15 cellular contexts compared by ENCODE assay signal in genomic region chr1:226107471-226108460, GRCh38. TPM values are rescaled to one million over a fixed set of nuclear protein-coding genes. Genes with fewer than 3 reads are reported as not detected.
A peak's percentile ranks its signal among the peaks of the same experiment; 100 is the strongest.
DNase-seq lines count a peak whose midpoint lies in the region; ATAC-seq, FAIRE-seq and TF ChIP-seq lines count a peak whose summit lies in the region.
"Had no signal": no experiment of that assay in that cellular context is flagged by ENCODE, and none has a peak within 500 bp of the region (broad histone marks: within the 10 kb centered on the region; RNA-seq: fewer than 3 reads in every experiment).

No MANE protein-coding gene starts in this region.

- RAD21 ChIA-PET in HCT116 (lab: Charles Lee; ENCODE audit: low non-redundant PET in 1 of 2, low total read pairs in 2 of 2, uncharacterized antibody in 2 of 2, unreplicated experiment in 2 of 2) = interaction anchor here in 1 of 2 experiments (0.7 to 1.1 kb wide), 2 partner anchors 9 to 120 kb away, joined by 3 to 4 read pairs; no protein-coding TSS in a partner anchor

- TF ChIP-seq EP300 in ovary (IDR thresholded peaks at IDR 0.05) = no peak

- H3K4me1 ChIP-seq in HCT116 (ENCODE audit: control insufficient read depth in 1 of 2, insufficient read depth in 2 of 2, low read length in 2 of 2) = peaks cover 19 to 36% of the 10 kb centered on the region in 2 experiments
- peaks cover 0 to 4% of the 10 kb centered on the region in 2 donors for H3K4me1 ChIP-seq in breast epithelium
- H3K4me1 ChIP-seq in parathyroid adenoma = peaks cover 8% of the 10 kb centered on the region
- H3K4me1 ChIP-seq in ovary (ENCODE audit: insufficient read depth) = no peaks in the 10 kb centered on the region

- H3K4me3 ChIP-seq in HCT116 (replicated peaks in 1 of 2; ENCODE audit: low read depth in 1 of 2, low read length in 2 of 2) = no peak overlapping the region
- H3K4me3 ChIP-seq in breast epithelium = no peak overlapping the region
- no peak overlapping the region for H3K4me3 ChIP-seq in parathyroid adenoma (ENCODE audit: low read depth, low read length)
- H3K4me3 ChIP-seq in ovary = no peak overlapping the region

- no peak for ATAC-seq in HCT116

- peaks cover 29% of the 10 kb centered on the region for H3K36me3 Mint-ChIP-seq in Calu3 (ENCODE audit: insufficient read depth, unreplicated experiment)

- TF ChIP-seq CTCF in Calu3 (IDR thresholded peaks at IDR 0.05; ENCODE audit: unreplicated experiment) = no peak
- TF ChIP-seq CTCF in HCT116 (IDR thresholded peaks at IDR 0.05 in 2 of 3, conservative IDR thresholded peaks at IDR 0.05 in 1 of 3; ENCODE audit: borderline replicate concordance in 1 of 3, insufficient read depth in 1 of 3, low read depth in 2 of 3, low read length in 2 of 3) = no peak
- no peak for TF ChIP-seq CTCF in breast epithelium (IDR thresholded peaks at IDR 0.05)
- no peak for TF ChIP-seq CTCF in parathyroid adenoma (IDR thresholded peaks at IDR 0.05)
- no peak for TF ChIP-seq CTCF in D721Med (IDR thresholded peaks at IDR 0.05; ENCODE audit: insufficient read depth, missing control alignments)
- no peak for TF ChIP-seq CTCF in ovary (IDR thresholded peaks at IDR 0.05)

- TF ChIP-seq RAD21 in HCT116 (IDR thresholded peaks at IDR 0.05; ENCODE audit: low read depth) = 0 out of 2 replicates have a peak, but pooled peaks have one; percentile 25

- FAIRE-seq in RCC 7860 (lab: Jason Lieb, UNC) (no peak), D721Med (lab: Jason Lieb, UNC) (no peak)
- FAIRE-seq: bronchial epithelial cell had no signal

- H3K4me1 Mint-ChIP-seq in Calu3 (ENCODE audit: low read depth, unreplicated experiment) = peaks cover 43% of the 10 kb centered on the region

- CTCF ChIA-PET in Calu3 (lab: Charles Lee) = no interaction called here
- CTCF ChIA-PET in HCT116 (lab: Charles Lee) = interaction anchor here (0.8 to 2.0 kb wide), 2 partner anchors 13 to 43 kb away, joined by 3 to 6 read pairs; no protein-coding TSS in a partner anchor

- H3K27ac Mint-ChIP-seq in Calu3 (ENCODE audit: unreplicated experiment) = peak overlapping the region; percentile 13

- POLR2A ChIA-PET in HCT116 (lab: Charles Lee) = no interaction called here

- H3K9me3 ChIP-seq in HCT116 (ENCODE audit: control insufficient read depth in 1 of 2, insufficient read depth in 1 of 2, low read depth in 1 of 2, low read length in 2 of 2) (no peaks in the 10 kb centered on the region), breast epithelium (no peaks in the 10 kb centered on the region), parathyroid adenoma (ENCODE audit: control insufficient read depth, low read length) (no peaks in the 10 kb centered on the region), ovary (no peaks in the 10 kb centered on the region)
- H3K9me3 ChIP-seq: SK-N-SH had no signal

- H3K36me3 ChIP-seq in HCT116 (ENCODE audit: control insufficient read depth in 1 of 2, insufficient read depth in 2 of 2, low read length in 2 of 2) (no peaks in the 10 kb centered on the region), breast epithelium (no peaks in the 10 kb centered on the region), parathyroid adenoma (ENCODE audit: control insufficient read depth, insufficient read depth, low read length) (no peaks in the 10 kb centered on the region), ovary (no peaks in the 10 kb centered on the region)

- H3K4me2 ChIP-seq in HCT116 (ENCODE audit: low read length) (no peak overlapping the region), parathyroid adenoma (ENCODE audit: low read length) (no peak overlapping the region)
- H3K4me2 ChIP-seq: SK-N-SH had no signal

- BruUV-seq in Calu3 (replicated peaks; lab: Mats Ljungman, UMichigan) (no TSS peak), HCT116 (replicated peaks; lab: Mats Ljungman, UMichigan) (no TSS peak)

- no peak overlapping the region for H3K27ac ChIP-seq in HCT116 (ENCODE audit: low read depth, low read length)
- peak overlapping the region; percentile 96 to 97 for H3K27ac ChIP-seq in breast epithelium
- no peak overlapping the region for H3K27ac ChIP-seq in parathyroid adenoma
- H3K27ac ChIP-seq in ovary = peak overlapping the region in 1 of 2 donors; percentile 95

- WGBS in ovary, 3 donors = 76 to 81% (median 80%) methylated on average over 3 of the region's 3 CpGs

- H2AFZ ChIP-seq in HCT116 (ENCODE audit: low read depth, low read length, poor library complexity, severe bottlenecking) (no peak overlapping the region), parathyroid adenoma (peak overlapping the region; percentile 42)

- no peak overlapping the region for H3K9ac ChIP-seq in HCT116 (ENCODE audit: low read length)
- no peak overlapping the region for H3K9ac ChIP-seq in parathyroid adenoma
- H3K9ac ChIP-seq: SK-N-SH had no signal

- no peaks in the 10 kb centered on the region for H3K9me2 ChIP-seq in HCT116 (ENCODE audit: insufficient read depth)
- H3K9me2 ChIP-seq: SK-N-SH had no signal

- H3K9me3 Mint-ChIP-seq in Calu3 (ENCODE audit: low read depth, unreplicated experiment) = no peaks in the 10 kb centered on the region

- TF ChIP-seq POLR2A in HCT116 (IDR thresholded peaks at IDR 0.05; ENCODE audit: borderline replicate concordance, extremely low read depth, insufficient read depth, insufficient read length) (no peak), breast epithelium (IDR thresholded peaks at IDR 0.05) (no peak), ovary (IDR thresholded peaks at IDR 0.05) (no peak)

- H3K27me3 Mint-ChIP-seq in Calu3 (ENCODE audit: unreplicated experiment) = no peaks in the 10 kb centered on the region

- no peaks in the 10 kb centered on the region for H4K20me1 ChIP-seq in HCT116 (ENCODE audit: insufficient read depth)

- H3K27me3 ChIP-seq in HCT116 (ENCODE audit: insufficient read depth, low read length) (no peaks in the 10 kb centered on the region), breast epithelium (no peaks in the 10 kb centered on the region), parathyroid adenoma (ENCODE audit: control insufficient read depth, insufficient read depth, low read length) (no peaks in the 10 kb centered on the region), ovary (no peaks in the 10 kb centered on the region)

- no peak overlapping the region for H3K4me3 Mint-ChIP-seq in Calu3 (ENCODE audit: low read depth, unreplicated experiment)

- DNase-seq in Calu3 = no peak
- DNase-seq in HCT116 (ENCODE audit: low read depth, low spot score) = no peak
- no peak for DNase-seq in breast epithelium (ENCODE audit: low spot score in 2 of 2)
- DNase-seq in RCC 7860 (ENCODE audit: low spot score) = no peak
- DNase-seq in D721Med (ENCODE audit: insufficient read length, low spot score) = no peak
- no peak for DNase-seq in NCI-H1694 (lab: John Stamatoyannopoulos, UW)
- DNase-seq in ovary = no peak
- DNase-seq: DND-41; foreskin melanocyte; HCEC 1CT; NCI-H446; SK-N-SH; stimulated activated naive CD4-positive, alpha-beta T cell had no signal

- intact Hi-C loops in Calu3 (cut with micrococcal nuclease; ENCODE audit: unreplicated experiment) (no loop called here), HCT116 (cut with micrococcal nuclease) (no loop called here), breast epithelium (cut with DNase I; ENCODE audit: low total_unique reads) (no loop called here), ovary (cut with DNase I) (no loop called here)

- H3K79me2 ChIP-seq in HCT116 (ENCODE audit: insufficient read depth, low read length) = no peaks in the 10 kb centered on the region
- H3K79me2 ChIP-seq in parathyroid adenoma = no peaks in the 10 kb centered on the region

TF ChIP-seq in HCT116, 20 proteins besides CTCF, POLR2A, EP300 and RAD21 (continues in another document):
- no peak for TF ChIP-seq FOSL1 (IDR thresholded peaks at IDR 0.05; ENCODE audit: low read depth)
- TF ChIP-seq, protein P1, sequence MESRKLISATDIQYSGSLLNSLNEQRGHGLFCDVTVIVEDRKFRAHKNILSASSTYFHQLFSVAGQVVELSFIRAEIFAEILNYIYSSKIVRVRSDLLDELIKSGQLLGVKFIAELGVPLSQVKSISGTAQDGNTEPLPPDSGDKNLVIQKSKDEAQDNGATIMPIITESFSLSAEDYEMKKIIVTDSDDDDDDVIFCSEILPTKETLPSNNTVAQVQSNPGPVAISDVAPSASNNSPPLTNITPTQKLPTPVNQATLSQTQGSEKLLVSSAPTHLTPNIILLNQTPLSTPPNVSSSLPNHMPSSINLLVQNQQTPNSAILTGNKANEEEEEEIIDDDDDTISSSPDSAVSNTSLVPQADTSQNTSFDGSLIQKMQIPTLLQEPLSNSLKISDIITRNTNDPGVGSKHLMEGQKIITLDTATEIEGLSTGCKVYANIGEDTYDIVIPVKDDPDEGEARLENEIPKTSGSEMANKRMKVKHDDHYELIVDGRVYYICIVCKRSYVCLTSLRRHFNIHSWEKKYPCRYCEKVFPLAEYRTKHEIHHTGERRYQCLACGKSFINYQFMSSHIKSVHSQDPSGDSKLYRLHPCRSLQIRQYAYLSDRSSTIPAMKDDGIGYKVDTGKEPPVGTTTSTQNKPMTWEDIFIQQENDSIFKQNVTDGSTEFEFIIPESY (IDR thresholded peaks at IDR 0.05; ENCODE audit: extremely low read depth, insufficient replicate concordance, low read length) = no peak
- TF ChIP-seq SP1 (IDR thresholded peaks at IDR 0.05; ENCODE audit: low read depth) = no peak
- TF ChIP-seq, protein P2, sequence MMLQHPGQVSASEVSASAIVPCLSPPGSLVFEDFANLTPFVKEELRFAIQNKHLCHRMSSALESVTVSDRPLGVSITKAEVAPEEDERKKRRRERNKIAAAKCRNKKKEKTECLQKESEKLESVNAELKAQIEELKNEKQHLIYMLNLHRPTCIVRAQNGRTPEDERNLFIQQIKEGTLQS (IDR thresholded peaks at IDR 0.05) = no peak
- TF ChIP-seq JUND (IDR thresholded peaks at IDR 0.05) = no peak
- TF ChIP-seq SRF (IDR thresholded peaks at IDR 0.05; ENCODE audit: low read depth) = no peak

RNA-seq across cellular contexts. Expression of gene H3-3A, which starts 45.2 kb away (rescaled TPM):
- total RNA-seq in Calu3 (2022) = 539 and 568 TPM in 2 replicates
- 386 TPM for total RNA-seq in HCT116 (2021; ENCODE audit: unreplicated experiment)
- 277 and 324 TPM in 2 replicates for polyA plus RNA-seq in HCT116 (2012)
- total RNA-seq in breast epithelium = 100 to 1,000 TPM; 287 to 603 (median 462) TPM
- 100 to 1,000 TPM; 266 to 526 (median 420) TPM for total RNA-seq in ovary
- 100 to 1,000 TPM; 500 to 590 TPM for polyA plus RNA-seq in ovary

Comparison
In these comparisons a context has a peak if more than half of its experiments do, and no peak if none do; other contexts are left out.
1. H3K27ac ChIP-seq: peak in breast epithelium (2 of 2); none in HCT116 (single experiment) and parathyroid adenoma (single experiment).